21 cellular contexts compared by ENCODE assay signal in genomic region chr20:50598074-50598473, GRCh38.
A peak's percentile ranks its signal among the peaks of the same experiment; 100 is the strongest.
DNase-seq lines count a peak whose midpoint lies in the region; ATAC-seq and TF ChIP-seq lines count a peak whose summit lies in the region.
"Had no signal": no experiment of that assay in that cellular context is flagged by ENCODE, and none has a peak within 500 bp of the region (broad histone marks: within the 10 kb centered on the region; RNA-seq: fewer than 3 reads in every experiment).

No MANE protein-coding gene starts in this region.

- H2AFZ ChIP-seq in osteoblast (ENCODE audit: low read length), result no peak overlapping the region
- H2AFZ ChIP-seq: GM23338 had no signal

- H3K4me3 ChIP-seq in osteoblast (ENCODE audit: insufficient read depth, low read length), result no peak overlapping the region
- H3K4me3 ChIP-seq: BLaER1 treated with 17β-estradiol and CSF1 and Interleukin-3, amounts not matched to agents 10 nM and 100 nM; GM23338 had no signal

- no peak overlapping the region for H3K4me2 ChIP-seq in osteoblast (ENCODE audit: insufficient read depth, low read length)
- H3K4me2 ChIP-seq: GM23338 had no signal

- no peaks in the 10 kb centered on the region for H3K4me1 ChIP-seq in osteoblast (ENCODE audit: insufficient read depth, low read length)
- H3K4me1 ChIP-seq: BE2C, Caco-2 had no signal

- no peak for ATAC-seq in effector memory CD8-positive, alpha-beta T cell (replicated peaks)
- no peak for ATAC-seq in stimulated activated naive B cell treated with anti-CD40 and anti-IgM and Interleukin-4, amounts not matched to agents 10 μg/mL and 1 μg/mL and 100 μg/mL, for 72 hours (replicated peaks)
- ATAC-seq in HG03139 (IDR thresholded peaks at IDR 0.05; ENCODE audit: unreplicated experiment), result no peak
- ATAC-seq: GM23338, HCT116 had no signal

- no peaks in the 10 kb centered on the region for H3K9me3 Mint-ChIP-seq in activated T-cell treated with anti-CD3 and anti-CD28 coated beads, Interleukin-2, amount 50 U/mL, for 24 hours
- no peaks in the 10 kb centered on the region for H3K9me3 Mint-ChIP-seq in effector memory CD8-positive, alpha-beta T cell
- H3K9me3 Mint-ChIP-seq in stimulated activated naive B cell treated with anti-CD40 and anti-IgM and Interleukin-4, amounts not matched to agents 10 μg/mL and 1 μg/mL and 100 μg/mL, for 72 hours, result no peaks in the 10 kb centered on the region
- H3K9me3 Mint-ChIP-seq: CD4-positive, alpha-beta T cell; GM23338; H9 had no signal

- TF ChIP-seq CTCF in osteoblast (IDR thresholded peaks at IDR 0.05; ENCODE audit: extremely low read depth, low read depth, low read length), result no peak

- H3K36me3 ChIP-seq in osteoblast (ENCODE audit: insufficient read depth, low read length), result no peaks in the 10 kb centered on the region
- H3K36me3 ChIP-seq: BE2C; BLaER1 treated with 17β-estradiol and CSF1 and Interleukin-3, amounts not matched to agents 10 nM and 100 nM had no signal

- no peak for DNase-seq in activated T-cell treated with anti-CD3 and anti-CD28 coated beads, Interleukin-2, amount 50 U/mL, for 24 hours
- no peak for DNase-seq in activated T-cell treated with anti-CD3 and anti-CD28 coated beads, Interleukin-2, amount 50 U/mL, for 48 hours
- DNase-seq in effector memory CD8-positive, alpha-beta T cell, result no peak
- DNase-seq in osteoblast (ENCODE audit: insufficient read length, low spot score, missing footprints) (peak; percentile 62), SKM-1 treated with dmso at 0.1 percent for 144 hours (lab: John Stamatoyannopoulos, UW; ENCODE audit: unreplicated experiment) (no peak)
- no peak for DNase-seq in stimulated activated naive B cell treated with anti-CD40 and anti-IgM and Interleukin-4, amounts not matched to agents 10 μg/mL and 1 μg/mL and 100 μg/mL, for 72 hours
- no peak for DNase-seq in activated CD4-positive, alpha-beta T cell treated with anti-CD3 and anti-CD28 coated beads, Interleukin-2, amount 50 U/mL, for 4 hours
- DNase-seq: ACHN; AML-193; BE2C; Caco-2; CD4-positive, alpha-beta T cell; DMS153; DND-41; H9 had no signal

- no peaks in the 10 kb centered on the region for H3K9me3 ChIP-seq in osteoblast (ENCODE audit: low read depth, low read length)
- H3K9me3 ChIP-seq: BE2C, Caco-2 had no signal

- H3K27me3 Mint-ChIP-seq in activated T-cell treated with anti-CD3 and anti-CD28 coated beads, Interleukin-2, amount 50 U/mL, for 24 hours, result peaks cover 5% of the 10 kb centered on the region
- H3K27me3 Mint-ChIP-seq in effector memory CD8-positive, alpha-beta T cell, result peaks cover 8 to 19% of the 10 kb centered on the region in 2 donors
- no peaks in the 10 kb centered on the region for H3K27me3 Mint-ChIP-seq in stimulated activated naive B cell treated with anti-CD40 and anti-IgM and Interleukin-4, amounts not matched to agents 10 μg/mL and 1 μg/mL and 100 μg/mL, for 72 hours

- peaks cover 14% of the 10 kb centered on the region for H3K27me3 ChIP-seq in osteoblast (ENCODE audit: insufficient read depth, low read length)
- H3K27me3 ChIP-seq: BE2C; BLaER1 treated with 17β-estradiol and CSF1 and Interleukin-3, amounts not matched to agents 10 nM and 100 nM had no signal

- no peak overlapping the region for H3K4me3 Mint-ChIP-seq in activated T-cell treated with anti-CD3 and anti-CD28 coated beads, Interleukin-2, amount 50 U/mL, for 24 hours
- no peak overlapping the region for H3K4me3 Mint-ChIP-seq in effector memory CD8-positive, alpha-beta T cell
- H3K4me3 Mint-ChIP-seq in stimulated activated naive B cell treated with anti-CD40 and anti-IgM and Interleukin-4, amounts not matched to agents 10 μg/mL and 1 μg/mL and 100 μg/mL, for 72 hours, result no peak overlapping the region
- H3K4me3 Mint-ChIP-seq: CD14-positive monocyte; CD4-positive, alpha-beta T cell; GM23338; H9 had no signal

- no peak overlapping the region for H3K27ac ChIP-seq in osteoblast (ENCODE audit: low read depth, low read length)
- H3K27ac ChIP-seq: 22Rv1; BLaER1 treated with 17β-estradiol and CSF1 and Interleukin-3, amounts not matched to agents 10 nM and 100 nM had no signal

- no peaks in the 10 kb centered on the region for H3K36me3 Mint-ChIP-seq in activated T-cell treated with anti-CD3 and anti-CD28 coated beads, Interleukin-2, amount 50 U/mL, for 24 hours (ENCODE audit: low read depth)
- peaks cover 12% of the 10 kb centered on the region for H3K36me3 Mint-ChIP-seq in effector memory CD8-positive, alpha-beta T cell (ENCODE audit: insufficient read depth)
- H3K36me3 Mint-ChIP-seq in stimulated activated naive B cell treated with anti-CD40 and anti-IgM and Interleukin-4, amounts not matched to agents 10 μg/mL and 1 μg/mL and 100 μg/mL, for 72 hours, result peaks cover 0 to 3% of the 10 kb centered on the region in 2 donors
- H3K36me3 Mint-ChIP-seq: CD14-positive monocyte had no signal

- H3K4me1 Mint-ChIP-seq in activated T-cell treated with anti-CD3 and anti-CD28 coated beads, Interleukin-2, amount 50 U/mL, for 24 hours (ENCODE audit: low read depth), result peaks cover 4% of the 10 kb centered on the region
- H3K4me1 Mint-ChIP-seq in effector memory CD8-positive, alpha-beta T cell (ENCODE audit: low read depth in 2 of 2), result peaks cover 0 to 19% of the 10 kb centered on the region in 2 donors
- peaks cover 23 to 24% of the 10 kb centered on the region in 2 donors for H3K4me1 Mint-ChIP-seq in stimulated activated naive B cell treated with anti-CD40 and anti-IgM and Interleukin-4, amounts not matched to agents 10 μg/mL and 1 μg/mL and 100 μg/mL, for 72 hours

- H4K20me1 ChIP-seq in osteoblast (ENCODE audit: insufficient read depth, low read length), result no peaks in the 10 kb centered on the region

- peak overlapping the region; percentile 71 for H3K27ac Mint-ChIP-seq in activated T-cell treated with anti-CD3 and anti-CD28 coated beads, Interleukin-2, amount 50 U/mL, for 24 hours
- H3K27ac Mint-ChIP-seq in effector memory CD8-positive, alpha-beta T cell, result peak overlapping the region; percentile 10 to 35
- peak overlapping the region; percentile 81 for H3K27ac Mint-ChIP-seq in stimulated activated naive B cell treated with anti-CD40 and anti-IgM and Interleukin-4, amounts not matched to agents 10 μg/mL and 1 μg/mL and 100 μg/mL, for 72 hours
- H3K27ac Mint-ChIP-seq: CD14-positive monocyte; CD4-positive, alpha-beta T cell; GM23338; H9 had no signal

- no peaks in the 10 kb centered on the region for H3K79me2 ChIP-seq in osteoblast (ENCODE audit: insufficient read depth, low read length)

Comparison
In these comparisons a context has a peak if more than half of its experiments do, and no peak if none do; other contexts are left out.
1. H3K27ac Mint-ChIP-seq: peak in every context shown above with its lines; median percentile 81 in stimulated activated naive B cell treated with anti-CD40 and anti-IgM and Interleukin-4, amounts not matched to agents 10 μg/mL and 1 μg/mL and 100 μg/mL, for 72 hours; 71 in activated T-cell treated with anti-CD3 and anti-CD28 coated beads, Interleukin-2, amount 50 U/mL, for 24 hours; 22 in effector memory CD8-positive, alpha-beta T cell.